13 cellular contexts compared by ENCODE assay signal in genomic region chr1:150695561-150695960, GRCh38. TPM values are rescaled to one million over a fixed set of nuclear protein-coding genes. Genes with fewer than 3 reads are reported as not detected.
DNase-seq lines count a peak whose midpoint lies in the region; ATAC-seq, FAIRE-seq and TF ChIP-seq lines count a peak whose summit lies in the region.
"Had no signal": no experiment of that assay in that cellular context is flagged by ENCODE, and none has a peak within 500 bp of the region (broad histone marks: within the 10 kb centered on the region; RNA-seq: fewer than 3 reads in every experiment).

No MANE protein-coding gene starts in this region.

- POLR2A ChIA-PET in GM12878 (lab: Charles Lee) = interaction anchor here (1.2 kb wide), 1 partner anchor 78 kb away, joined by 8 read pairs; no protein-coding TSS in a partner anchor

- DNase-seq in HFFc6 (no peak), GM12878 (ENCODE audit: low read depth, low spot score) (no peak), keratinocyte (ENCODE audit: low read depth, low spot score) (no peak), brain microvascular endothelial cell (no peak), frontal cortex (ENCODE audit: low spot score in 2 of 2) (no peak)
- DNase-seq in stimulated activated CD4-positive, alpha-beta T cell treated with anti-CD3 and anti-CD28 coated beads, Interleukin-4, amount 100 ng/mL, for 24 hours = no peak
- DNase-seq: activated CD4-positive, alpha-beta T cell treated with anti-CD3 and anti-CD28 coated beads, Interleukin-2, amount 50 U/mL, for 48 hours; anterior cingulate cortex; foreskin melanocyte had no signal

- in situ Hi-C loops in GM12878 (cut with MboI) (no loop called here), brain microvascular endothelial cell (cut with HindIII; ENCODE audit: low pct_ligation_motif_present, low sequenced_read_pairs) (no loop called here)

- intact Hi-C loops in GM12878 (cut with micrococcal nuclease; ENCODE audit: unreplicated experiment) = loop anchor here (5.0 kb wide), 1 partner anchor 133 kb away; no protein-coding TSS in a partner anchor

- no peak for TF ChIP-seq RAD21 in GM12878 (IDR thresholded peaks at IDR 0.05; ENCODE audit: insufficient read depth, low read depth, low read length)

- no peaks in the 10 kb centered on the region for H3K9me3 ChIP-seq in BLaER1 treated with 17β-estradiol and CSF1 and Interleukin-3, amounts not matched to agents 10 nM and 100 nM (replicated peaks in 1 of 11)
- H3K9me3 ChIP-seq in GM12878 (replicated peaks; ENCODE audit: control insufficient read depth, insufficient read depth, low read length) (no peaks in the 10 kb centered on the region), keratinocyte (ENCODE audit: control insufficient read depth, low read depth, low read length) (no peaks in the 10 kb centered on the region)
- H3K9me3 ChIP-seq: right atrium auricular region had no signal

- peaks cover 6 to 20% (median 13%) of the 10 kb centered on the region in 10 experiments; a peak in 18 of 20 replicates for H3K4me1 ChIP-seq in BLaER1 treated with 17β-estradiol and CSF1 and Interleukin-3, amounts not matched to agents 10 nM and 100 nM
- H3K4me1 ChIP-seq in GM12878 (ENCODE audit: control insufficient read depth, insufficient read depth, low read length) (peaks cover 3% of the 10 kb centered on the region; the same call in 1 of the 2 replicates), keratinocyte (ENCODE audit: control insufficient read depth, extremely low read depth, insufficient read depth, low read length) (peaks cover 19% of the 10 kb centered on the region)

- FAIRE-seq in GM12878 (lab: Jason Lieb, UNC) (no peak), keratinocyte (lab: Jason Lieb, UNC) (no peak), frontal cortex (lab: Jason Lieb, UNC) (no peak)

- H3K9ac ChIP-seq in BLaER1 treated with 17β-estradiol and CSF1 and Interleukin-3, amounts not matched to agents 10 nM and 100 nM = no peak overlapping the region
- H3K9ac ChIP-seq in GM12878 (ENCODE audit: control insufficient read depth, insufficient read depth, low read length) = no peak overlapping the region
- H3K9ac ChIP-seq in keratinocyte (ENCODE audit: control insufficient read depth, extremely low read depth, insufficient read depth, low read length) = peak overlapping the region; percentile 82

- H3K9me1 ChIP-seq in keratinocyte (ENCODE audit: control insufficient read depth, extremely low read depth, insufficient read depth, low read length) = no peaks in the 10 kb centered on the region

- no peak for TF ChIP-seq POLR2A in GM12878 (IDR thresholded peaks at IDR 0.05; ENCODE audit: low read depth, low read length)

- no peak overlapping the region for H3K27ac Mint-ChIP-seq in HFFc6

- H3K27me3 Mint-ChIP-seq in HFFc6 (ENCODE audit: insufficient read depth) = no peaks in the 10 kb centered on the region

- H2AFZ ChIP-seq in GM12878 (ENCODE audit: control insufficient read depth, low read depth, low read length) = no peak overlapping the region
- no peak overlapping the region for H2AFZ ChIP-seq in keratinocyte (ENCODE audit: control insufficient read depth, low read length)

- H3K4me3 ChIP-seq in BLaER1 treated with 17β-estradiol and CSF1 and Interleukin-3, amounts not matched to agents 10 nM and 100 nM = no peak overlapping the region
- H3K4me3 ChIP-seq in GM12878 = 0 out of 2 replicates have a peak overlapping the region, but pooled peaks have one; percentile 37
- H3K4me3 ChIP-seq in keratinocyte (ENCODE audit: control insufficient read depth in 2 of 3, extremely low read depth in 1 of 3, insufficient read depth in 2 of 3, low read depth in 1 of 3, low read length in 3 of 3) = peak overlapping the region in 2 of 3 experiments; percentile 84 to 86
- H3K4me3 ChIP-seq in brain microvascular endothelial cell (ENCODE audit: low read depth, low read length) = no peak overlapping the region
- H3K4me3 ChIP-seq: lung had no signal

- dilution Hi-C loops in keratinocyte (cut with MboI; ENCODE audit: extremely low pct_ligation_motif_present, low sequenced_read_pairs) = no loop called here

- peak overlapping the region in 8 of 11 experiments; percentile 68 to 82 (median 78); a peak in 12 of 22 replicates for H3K4me2 ChIP-seq in BLaER1 treated with 17β-estradiol and CSF1 and Interleukin-3, amounts not matched to agents 10 nM and 100 nM
- H3K4me2 ChIP-seq in GM12878 (ENCODE audit: control insufficient read depth, insufficient read depth) = peak overlapping the region; percentile 50; the same call in 1 of the 2 replicates
- H3K4me2 ChIP-seq in keratinocyte (ENCODE audit: control insufficient read depth, extremely low read depth, insufficient read depth, low read depth, low read length) = peak overlapping the region; percentile 94

- H3K4me1 Mint-ChIP-seq in HFFc6 (ENCODE audit: low read depth) = peaks cover 31% of the 10 kb centered on the region

- no TSS peak for BruUV-seq in GM12878 (replicated peaks; lab: Mats Ljungman, UMichigan)

- H3K36me3 Mint-ChIP-seq in HFFc6 (ENCODE audit: low read depth) = peaks cover 15% of the 10 kb centered on the region

- SMC1A ChIA-PET in GM12878 (lab: Charles Lee; ENCODE audit: uncharacterized antibody, unreplicated experiment) = interaction anchor here (1.2 to 2.4 kb wide), 5 partner anchors 11 to 227 kb away, joined by 3 to 14 read pairs (median 8); partner anchors contain the start of gene ENSA

- no peaks in the 10 kb centered on the region for H3K27me3 ChIP-seq in BLaER1 treated with 17β-estradiol and CSF1 and Interleukin-3, amounts not matched to agents 10 nM and 100 nM
- H3K27me3 ChIP-seq in GM12878 (replicated peaks in 1 of 2; ENCODE audit: control insufficient read depth in 2 of 2, insufficient read depth in 2 of 2, low read length in 1 of 2) = no peaks in the 10 kb centered on the region
- no peaks in the 10 kb centered on the region for H3K27me3 ChIP-seq in keratinocyte (ENCODE audit: control insufficient read depth, extremely low read depth, insufficient read depth, low read length)
- H3K27me3 ChIP-seq in brain microvascular endothelial cell (replicated peaks) = no peaks in the 10 kb centered on the region
- H3K27me3 ChIP-seq: right atrium auricular region had no signal

- H3K79me2 ChIP-seq in GM12878 (ENCODE audit: control insufficient read depth, insufficient read depth, low read length) (peaks cover 15% of the 10 kb centered on the region), keratinocyte (ENCODE audit: control insufficient read depth, insufficient read depth, low read length) (peaks cover 6% of the 10 kb centered on the region)

- H3K36me3 ChIP-seq in BLaER1 treated with 17β-estradiol and CSF1 and Interleukin-3, amounts not matched to agents 10 nM and 100 nM = peaks cover 34 to 48% (median 39%) of the 10 kb centered on the region in 11 experiments
- H3K36me3 ChIP-seq in GM12878 (ENCODE audit: control insufficient read depth in 2 of 2, insufficient read depth in 2 of 2, low read length in 1 of 2) = peaks cover 0 to 16% of the 10 kb centered on the region in 2 experiments; a peak in 2 of 4 replicates
- H3K36me3 ChIP-seq in keratinocyte (ENCODE audit: control insufficient read depth in 2 of 2, extremely low read depth in 1 of 2, insufficient read depth in 2 of 2, low read length in 2 of 2) = peaks cover 4 to 15% of the 10 kb centered on the region in 2 experiments
- H3K36me3 ChIP-seq in brain microvascular endothelial cell (replicated peaks) = peaks cover 4% of the 10 kb centered on the region

- ATAC-seq in GM12878 (no peak), GM19397 (IDR thresholded peaks at IDR 0.05; ENCODE audit: unreplicated experiment) (no peak)

- RAD21 ChIA-PET in GM12878 (lab: Charles Lee; ENCODE audit: unreplicated experiment) = interaction anchor here (2.5 to 2.6 kb wide), 2 partner anchors 118 to 132 kb away, joined by 20 to 23 read pairs; partner anchors contain the start of gene MCL1

- no peaks in the 10 kb centered on the region for H3K9me3 Mint-ChIP-seq in HFFc6

- H3K27ac ChIP-seq in BLaER1 treated with 17β-estradiol and CSF1 and Interleukin-3, amounts not matched to agents 10 nM and 100 nM = no peak overlapping the region
- H3K27ac ChIP-seq in GM12878 (ENCODE audit: control insufficient read depth, insufficient read depth) = no peak overlapping the region
- peak overlapping the region; percentile 88 for H3K27ac ChIP-seq in keratinocyte (ENCODE audit: control insufficient read depth, insufficient read depth, low read length)
- no peak overlapping the region for H3K27ac ChIP-seq in brain microvascular endothelial cell
- H3K27ac ChIP-seq: right atrium auricular region had no signal

- CTCF ChIA-PET in GM12878 (lab: Yijun Ruan, JAX) = interaction anchor here (0.6 to 2.5 kb wide), 3 partner anchors 12 to 298 kb away, joined by 3 to 18 read pairs (median 14); no protein-coding TSS in a partner anchor

- no peak for TF ChIP-seq CTCF in HFFc6 (IDR thresholded peaks at IDR 0.05)
- TF ChIP-seq CTCF in GM12878 (IDR thresholded peaks at IDR 0.05 in 2 of 3, conservative IDR thresholded peaks at IDR 0.05 in 1 of 3; ENCODE audit: control insufficient read depth in 2 of 3, extremely low read depth in 1 of 3, insufficient read depth in 1 of 3, low read depth in 3 of 3, low read length in 3 of 3) = no peak
- TF ChIP-seq CTCF in keratinocyte (optimal IDR thresholded peaks at IDR 0.05 in 1 of 3, IDR thresholded peaks at IDR 0.05 in 1 of 3, conservative IDR thresholded peaks at IDR 0.05 in 1 of 3; ENCODE audit: extremely low read depth in 1 of 3, insufficient read depth in 2 of 3, low read length in 3 of 3) = no peak
- no peak for TF ChIP-seq CTCF in brain microvascular endothelial cell (IDR thresholded peaks at IDR 0.05; ENCODE audit: low read depth, low read length, missing control alignments)

- TF ChIP-seq EP300 in GM12878 (IDR thresholded peaks at IDR 0.05; ENCODE audit: borderline replicate concordance in 1 of 2, control insufficient read depth in 1 of 2, low read depth in 2 of 2, low read length in 2 of 2) = no peak

- WGBS in GM12878 (ENCODE audit: insufficient coverage, insufficient replicate concordance, low lambda C conversion rate, missing lambda C conversion rate) = 40% methylated on average over 4 of the region's 4 CpGs

- H3K4me3 Mint-ChIP-seq in HFFc6 = peak overlapping the region; percentile 34; the same call in 1 of the 2 replicates

- H4K20me1 ChIP-seq in BLaER1 treated with 17β-estradiol and CSF1 and Interleukin-3, amounts not matched to agents 10 nM and 100 nM = no peaks in the 10 kb centered on the region
- no peaks in the 10 kb centered on the region for H4K20me1 ChIP-seq in GM12878 (ENCODE audit: control insufficient read depth, insufficient read depth)
- H4K20me1 ChIP-seq in keratinocyte (ENCODE audit: control insufficient read depth, extremely low read depth, insufficient read depth, low read length) = no peaks in the 10 kb centered on the region

RNA-seq across cellular contexts. Expression of gene GOLPH3L, which starts 1.4 kb away (rescaled TPM):
- total RNA-seq in HFFc6 (2021; fragmentation: NEBNext Ultra II Directional; extraction: Animal tissue kit (Norgen Biotek cat#: 25700)) = 10 to 100 TPM; 22.0 to 26.3 (median 24.6) TPM
- 22.0 and 23.1 TPM in 2 replicates for total RNA-seq in GM12878 (2013; cell fraction: nucleolus; rRNA removed)
- total RNA-seq in GM12878 (2014; rRNA removed) (7.7 and 8.8 TPM in 2 replicates), GM12878 (2014; rRNA removed; fragmentation: Illumina TruSeq; extraction: Trizol) (20.0 and 21.0 TPM in 2 replicates), GM12878 (2021) (17.2 and 18.3 TPM in 2 replicates), frontal cortex (5.3 TPM)
- polyA plus RNA-seq in GM12878 (2011; ENCODE audit: low read depth) = 12.6 TPM
- polyA plus RNA-seq in GM12878 (2011; rRNA removed) (25.2 and 34.7 TPM in 2 replicates), GM12878 (2014; fragmentation: Illumina TruSeq; extraction: Trizol) (27.2 and 29.7 TPM in 2 replicates), GM12878 (2014; fragmentation: Nextera tagmentation; extraction: Ambion mirVana) (10 to 100 TPM; 11.8 to 12.1 TPM), GM12878 (2014; rRNA removed) (14.2 and 14.5 TPM in 2 replicates), GM12878 (2016; fragmentation: Nextera tagmentation; extraction: Ambion mirVana) (10 to 100 TPM; 24.4 to 29.9 TPM), keratinocyte (14.0 to 22.2 TPM (median 19.5 TPM) in 3 replicates)
- polyA plus RNA-seq in GM12878 (2011; cell fraction: cytosol; rRNA removed) = 12.0 and 12.5 TPM in 2 replicates
- 6.0 and 6.8 TPM in 2 replicates for polyA plus RNA-seq in GM12878 (2011; cell fraction: nucleus; rRNA removed)
- 26.1 and 30.0 TPM in 2 replicates for polyA plus RNA-seq in GM12878 (2012)
- polyA minus RNA-seq in GM12878 (2011; rRNA and poly(A)+ RNA removed) = 22.0 and 22.5 TPM in 2 replicates
- polyA minus RNA-seq in GM12878 (2011; cell fraction: cytosol; rRNA and poly(A)+ RNA removed) = 13.4 and 13.6 TPM in 2 replicates
- 4.8 and 7.3 TPM in 2 replicates for polyA minus RNA-seq in GM12878 (2011; cell fraction: nucleus; rRNA and poly(A)+ RNA removed)
- 91.1 TPM for polyA plus RNA-seq in keratinocyte (2011; ENCODE audit: low read depth)
- 10.4 and 16.8 TPM in 2 replicates for polyA plus RNA-seq in keratinocyte (2011; cell fraction: cytosol; rRNA removed)
- 21.4 and 24.2 TPM in 2 replicates for polyA plus RNA-seq in keratinocyte (2011; cell fraction: nucleus; rRNA removed)
- 13.5 and 15.5 TPM in 2 replicates for polyA plus RNA-seq in keratinocyte (2012; ENCODE audit: low replicate concordance)
- polyA minus RNA-seq in keratinocyte = 6.6 to 23.5 TPM (median 15.1 TPM) in 3 replicates
- 11.7 TPM for polyA minus RNA-seq in keratinocyte (2011; cell fraction: cytosol; rRNA and poly(A)+ RNA removed)
- polyA minus RNA-seq in keratinocyte (2011; cell fraction: nucleus; rRNA and poly(A)+ RNA removed) = 10.3 and 20.6 TPM in 2 replicates

RNA-seq across cellular contexts. Expression of gene HORMAD1, which starts 25.1 kb away (rescaled TPM):
- total RNA-seq in HFFc6 (2021; fragmentation: NEBNext Ultra II Directional; extraction: Animal tissue kit (Norgen Biotek cat#: 25700)) = not detected
- total RNA-seq in GM12878 (2013; cell fraction: nucleolus; rRNA removed) = 0.81 TPM in 1 of 2 replicates, not detected in the other
- total RNA-seq in GM12878 (2014; rRNA removed) = 0.22 TPM in 1 of 2 replicates, not detected in the other
- 0.22 and 0.28 TPM in 2 replicates for total RNA-seq in GM12878 (2014; rRNA removed; fragmentation: Illumina TruSeq; extraction: Trizol)
- total RNA-seq in GM12878 (2021) = not detected in 2 replicates
- polyA plus RNA-seq in GM12878 (2011; ENCODE audit: low read depth) = not detected
- polyA plus RNA-seq in GM12878 (2011; rRNA removed) = 0.08 and 0.27 TPM in 2 replicates
- not detected in 2 replicates for polyA plus RNA-seq in GM12878 (2011; cell fraction: cytosol; rRNA removed)
- 0.27 and 0.32 TPM in 2 replicates for polyA plus RNA-seq in GM12878 (2011; cell fraction: nucleus; rRNA removed)
- 0.15 TPM in 1 of 2 replicates, not detected in the other for polyA plus RNA-seq in GM12878 (2012)
- polyA plus RNA-seq in GM12878 (2014; fragmentation: Illumina TruSeq; extraction: Trizol) = 0.78 TPM in 1 of 2 replicates, not detected in the other
- polyA plus RNA-seq in GM12878 (2014; fragmentation: Nextera tagmentation; extraction: Ambion mirVana) = not detected
- polyA plus RNA-seq in GM12878 (2014; rRNA removed) = 0.22 TPM in 1 of 2 replicates, not detected in the other
- polyA plus RNA-seq in GM12878 (2016; fragmentation: Nextera tagmentation; extraction: Ambion mirVana) = under 1 TPM in 1 of 2 experiments, not detected in 1; 0.18 TPM
- polyA minus RNA-seq in GM12878 (2011; rRNA and poly(A)+ RNA removed) = not detected in 2 replicates
- polyA minus RNA-seq in GM12878 (2011; cell fraction: cytosol; rRNA and poly(A)+ RNA removed) = not detected in 2 replicates
- polyA minus RNA-seq in GM12878 (2011; cell fraction: nucleus; rRNA and poly(A)+ RNA removed) = not detected in 2 replicates
- 1.4 to 3.3 TPM (median 2.4 TPM) in 3 replicates for polyA plus RNA-seq in keratinocyte
- polyA plus RNA-seq in keratinocyte (2011; ENCODE audit: low read depth) = 3.5 TPM
- polyA plus RNA-seq in keratinocyte (2011; cell fraction: cytosol; rRNA removed) = 1.5 and 2.1 TPM in 2 replicates
- polyA plus RNA-seq in keratinocyte (2011; cell fraction: nucleus; rRNA removed) = 7.4 and 8.3 TPM in 2 replicates
- polyA plus RNA-seq in keratinocyte (2012; ENCODE audit: low replicate concordance) = 1.4 and 1.7 TPM in 2 replicates
- 0.49 to 2.3 TPM (median 0.76 TPM) in 3 replicates for polyA minus RNA-seq in keratinocyte
- polyA minus RNA-seq in keratinocyte (2011; cell fraction: cytosol; rRNA and poly(A)+ RNA removed) = 2.1 TPM
- polyA minus RNA-seq in keratinocyte (2011; cell fraction: nucleus; rRNA and poly(A)+ RNA removed) = 1.9 and 4.1 TPM in 2 replicates
- total RNA-seq in frontal cortex = 0.82 TPM

Comparison
In these comparisons a context has a peak if more than half of its experiments do, and no peak if none do; other contexts are left out.
1. H3K4me3 ChIP-seq: peak in GM12878 (single experiment) and keratinocyte (2 of 3); none in BLaER1 treated with 17β-estradiol and CSF1 and Interleukin-3, amounts not matched to agents 10 nM and 100 nM (0 of 10) and brain microvascular endothelial cell (single experiment).
2. Peak in every context shown above with its lines, with median percentiles within 50 percentile points of each other: H3K4me2 ChIP-seq.